Comparison of ENCODE assay signal across 8 cellular contexts in genomic region chr16:89031715-89032659, GRCh38. TPM values are rescaled to one million over a fixed set of nuclear protein-coding genes. Genes with fewer than 3 reads are reported as not detected.
DNase-seq lines count a peak whose midpoint lies in the region; ATAC-seq, FAIRE-seq and TF ChIP-seq lines count a peak whose summit lies in the region.

No MANE protein-coding gene starts in this region.

- H3K4me3 Mint-ChIP-seq in IgD-negative memory B cell, result peak overlapping the region; percentile 1 to 86 (median 75)

- H3K36me3 ChIP-seq in lower lobe of right lung, result no peaks in the 10 kb centered on the region
- H3K36me3 ChIP-seq in aorta (ENCODE audit: control insufficient read depth in 1 of 2, insufficient read depth in 2 of 2, low read length in 1 of 2), result no peaks in the 10 kb centered on the region

- peaks cover 2% of the 10 kb centered on the region for H3K27me3 Mint-ChIP-seq in IgD-negative memory B cell

- no peak overlapping the region for H3K4me3 ChIP-seq in lower lobe of right lung
- no peak overlapping the region for H3K4me3 ChIP-seq in aorta (ENCODE audit: low read length in 2 of 2)

- H3K9me3 ChIP-seq in lower lobe of right lung (no peaks in the 10 kb centered on the region), aorta (ENCODE audit: control insufficient read depth, low read length) (no peaks in the 10 kb centered on the region)

- peaks cover 8% of the 10 kb centered on the region for H3K4me1 ChIP-seq in lower lobe of right lung
- H3K4me1 ChIP-seq in aorta (ENCODE audit: control insufficient read depth in 1 of 2, insufficient read depth in 2 of 2, low read length in 2 of 2), result no peaks in the 10 kb centered on the region

- ATAC-seq in lower lobe of right lung (peak; percentile 72 to 92), aorta (ENCODE audit: low FRiP score) (peak; percentile 38), HG03280 (IDR thresholded peaks at IDR 0.05; ENCODE audit: unreplicated experiment) (no peak)

- peaks cover 0 to 3% (median 3%) of the 10 kb centered on the region in 3 donors for H3K9me3 Mint-ChIP-seq in IgD-negative memory B cell

- peaks cover 13 to 21% (median 16%) of the 10 kb centered on the region in 3 donors for H3K4me1 Mint-ChIP-seq in IgD-negative memory B cell

- TF ChIP-seq CTCF in lower lobe of right lung (IDR thresholded peaks at IDR 0.05), result no peak

- DNase-seq in GM18507 (ENCODE audit: extremely low spot score, insufficient read length, low read depth) (peak; percentile 68), lower lobe of right lung (peak; percentile 81), aorta (peak; percentile 48 to 79), NCI-H1092 (lab: John Stamatoyannopoulos, UW) (no peak), retina (no peak)
- DNase-seq in activated CD8-positive, alpha-beta memory T cell treated with anti-CD3 and anti-CD28 coated beads, Interleukin-2, amount 50 U/mL, for 1 hour (ENCODE audit: extremely low read depth), result peak; percentile 9

- WGBS in aorta, 2 donors, result 81 to 82% methylated on average over 24 of the region's 24 CpGs

- peak overlapping the region; percentile 15 to 97 (median 96) for H3K27ac Mint-ChIP-seq in IgD-negative memory B cell

- no peak overlapping the region for H3K27ac ChIP-seq in lower lobe of right lung
- H3K27ac ChIP-seq in aorta (ENCODE audit: low read depth in 1 of 2, low read length in 2 of 2), result no peak overlapping the region

- peak; percentile 98 for FAIRE-seq in GM18507 (lab: Jason Lieb, UNC)

- H3K27me3 ChIP-seq in lower lobe of right lung (ENCODE audit: low read depth), result peaks cover 10% of the 10 kb centered on the region
- H3K27me3 ChIP-seq in aorta (ENCODE audit: control insufficient read depth in 1 of 2, insufficient read depth in 2 of 2, low read length in 1 of 2), result no peaks in the 10 kb centered on the region

- intact Hi-C loops in lower lobe of right lung (cut with DNase I) (no loop called here), aorta (cut with DNase I) (no loop called here)

- H3K36me3 Mint-ChIP-seq in IgD-negative memory B cell, result no peaks in the 10 kb centered on the region

RNA-seq across cellular contexts. Expression of gene CBFA2T3, which starts 55.0 kb away (rescaled TPM):
- polyA plus RNA-seq in IgD-negative memory B cell (38.8 TPM), aorta (1 to 10 TPM in 1 of 2 donors, under 1 TPM in 1; 0.18 to 1.0 TPM)
- total RNA-seq in lower lobe of right lung (14.3 TPM), aorta (1 to 10 TPM; 4.4 to 9.4 TPM)

Comparison
In these comparisons a context has a peak if more than half of its experiments do, and no peak if none do; other contexts are left out.
1. DNase-seq: peak in GM18507 (single experiment), activated CD8-positive, alpha-beta memory T cell treated with anti-CD3 and anti-CD28 coated beads, Interleukin-2, amount 50 U/mL, for 1 hour (single experiment), lower lobe of right lung (single experiment) and aorta (2 of 2); none in NCI-H1092 (single experiment) and retina (single experiment).